Comparison of ENCODE assay signal across 31 cellular contexts in the genomic region with DNA sequence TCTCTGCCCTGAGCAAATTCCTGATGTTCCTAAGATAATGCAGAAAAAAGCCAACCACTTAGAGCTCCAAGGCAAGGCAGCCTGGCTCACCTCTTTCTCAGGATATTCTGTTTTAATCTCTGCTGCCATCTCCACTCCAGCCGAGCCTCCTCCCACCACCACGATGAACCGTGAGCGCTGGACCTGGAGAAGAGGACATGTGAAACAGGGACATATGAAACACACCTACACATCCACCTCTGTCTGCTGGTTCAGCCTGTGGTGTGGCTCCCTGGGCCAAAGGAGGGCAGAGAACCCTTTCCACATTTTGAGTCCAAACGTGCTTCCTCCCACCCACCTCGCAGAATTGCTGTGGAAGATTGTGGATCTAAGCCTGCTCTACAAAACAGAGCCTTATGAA.
"Had no signal": no experiment of that assay in that cellular context is flagged by ENCODE, and none has a peak within 500 bp of the region (broad histone marks: within the 10 kb centered on the region; RNA-seq: fewer than 3 reads in every experiment).

No MANE protein-coding gene starts in this region.

- H3K27ac Mint-ChIP-seq: activated B cell treated with CpG ODN at 0.5 μM for 24 hours; activated CD8-positive, alpha-beta T cell treated with anti-CD3 and anti-CD28 coated beads for 36 hours; activated naive CD4-positive, alpha-beta T cell treated with anti-CD3 and anti-CD28 coated beads for 36 hours; activated naive CD4-positive, alpha-beta T cell treated with anti-CD3 and anti-CD28 coated beads, Interleukin-2, amount 50 U/mL, for 24 hours; activated naive CD8-positive, alpha-beta T cell treated with anti-CD3 and anti-CD28 coated beads for 36 hours; activated naive CD8-positive, alpha-beta T cell treated with anti-CD3 and anti-CD28 coated beads, Interleukin-2, amount 50 U/mL, for 24 hours; activated T-helper 1 cell treated with anti-CD3 and anti-CD28 coated beads, Interleukin-12 subunit alpha, Interleukin-12 subunit beta, Interleukin-2, Interleukin-4 antibody, amounts not matched to agents 30 ng/mL and 10 ng/mL and 1 ng/mL, durations not matched to agents 14 hours and 24 hours and 36 hours; activated T-helper 2 cell treated with anti-CD3 and anti-CD28 coated beads, Interferon-gamma antibody, Interleukin-2, Interleukin-4, amounts not matched to agents 10 μg/mL and 5 μg/mL and 100 μg/mL, durations not matched to agents 14 hours and 24 hours and 36 hours had no signal

- DNase-seq: activated B cell treated with CpG ODN at 0.5 μM for 24 hours; activated CD4-positive, alpha-beta T cell treated with anti-CD3 and anti-CD28 coated beads for 48 hours; activated CD4-positive, alpha-beta T cell treated with anti-CD3 and anti-CD28 coated beads, Interleukin-2, amount 50 U/mL, for 1 hour; activated CD4-positive, alpha-beta T cell treated with anti-CD3 and anti-CD28 coated beads, Interleukin-2, amount 50 U/mL, for 48 hours; activated CD8-positive, alpha-beta memory T cell treated with anti-CD3 and anti-CD28 coated beads for 24 hours; activated CD8-positive, alpha-beta T cell treated with anti-CD3 and anti-CD28 coated beads for 36 hours; activated effector memory CD4-positive, alpha-beta T cell treated with anti-CD3 and anti-CD28 coated beads, Interleukin-2, amount 50 U/mL, for 16 hours; activated naive CD4-positive, alpha-beta T cell treated with anti-CD3 and anti-CD28 coated beads for 36 hours; activated naive CD8-positive, alpha-beta T cell treated with anti-CD3 and anti-CD28 coated beads for 36 hours; activated naive CD8-positive, alpha-beta T cell treated with anti-CD3 and anti-CD28 coated beads, Interleukin-2, amount 50 U/mL, for 24 hours; activated T-cell treated with anti-CD3 and anti-CD28 coated beads, Interleukin-2, amount 50 U/mL, for 48 hours; adrenal gland; aorta; body of pancreas; central memory CD4-positive, alpha-beta T cell; cerebellar nuclear complex; colonic mucosa; effector CD8-positive, alpha-beta T cell; foreskin fibroblast; head of caudate nucleus; T-helper 9 cell; WERI-Rb-1 had no signal

- H3K4me1 ChIP-seq: adrenal gland, body of pancreas, colonic mucosa had no signal

- H3K4me3 Mint-ChIP-seq: activated B cell treated with CpG ODN at 0.5 μM for 24 hours; activated CD8-positive, alpha-beta T cell treated with anti-CD3 and anti-CD28 coated beads for 36 hours; activated naive CD4-positive, alpha-beta T cell treated with anti-CD3 and anti-CD28 coated beads for 36 hours; activated naive CD4-positive, alpha-beta T cell treated with anti-CD3 and anti-CD28 coated beads, Interleukin-2, amount 50 U/mL, for 24 hours; activated naive CD8-positive, alpha-beta T cell treated with anti-CD3 and anti-CD28 coated beads for 36 hours; activated naive CD8-positive, alpha-beta T cell treated with anti-CD3 and anti-CD28 coated beads, Interleukin-2, amount 50 U/mL, for 24 hours; activated T-helper 1 cell treated with anti-CD3 and anti-CD28 coated beads, Interleukin-12 subunit alpha, Interleukin-12 subunit beta, Interleukin-2, Interleukin-4 antibody, amounts not matched to agents 30 ng/mL and 10 ng/mL and 1 ng/mL, durations not matched to agents 14 hours and 24 hours and 36 hours had no signal

- H3K9me3 ChIP-seq: adrenal gland, body of pancreas, colonic mucosa had no signal

- H3K36me3 ChIP-seq: cardiac muscle cell, colonic mucosa had no signal

- H3K27me3 Mint-ChIP-seq: activated B cell treated with CpG ODN at 0.5 μM for 24 hours; activated CD8-positive, alpha-beta T cell treated with anti-CD3 and anti-CD28 coated beads for 36 hours; activated naive CD4-positive, alpha-beta T cell treated with anti-CD3 and anti-CD28 coated beads, Interleukin-2, amount 50 U/mL, for 24 hours; activated naive CD8-positive, alpha-beta T cell treated with anti-CD3 and anti-CD28 coated beads for 36 hours; activated naive CD8-positive, alpha-beta T cell treated with anti-CD3 and anti-CD28 coated beads, Interleukin-2, amount 50 U/mL, for 24 hours had no signal

- ATAC-seq: activated CD4-positive, CD25-positive, alpha-beta regulatory T cell treated with anti-CD3 and anti-CD28 coated beads, Interleukin-2, amount 50 U/mL, for 24 hours; activated CD8-positive, alpha-beta T cell treated with anti-CD3 and anti-CD28 coated beads for 36 hours; activated naive CD8-positive, alpha-beta T cell treated with anti-CD3 and anti-CD28 coated beads, Interleukin-2, amount 50 U/mL, for 24 hours; body of pancreas had no signal

- H3K27me3 ChIP-seq: adrenal gland, body of pancreas, cardiac muscle cell, colonic mucosa had no signal

- H3K4me3 ChIP-seq: adrenal gland, body of pancreas, cardiac muscle cell, colonic mucosa had no signal

- H3K9me3 Mint-ChIP-seq: activated B cell treated with CpG ODN at 0.5 μM for 24 hours; activated CD8-positive, alpha-beta T cell treated with anti-CD3 and anti-CD28 coated beads for 36 hours; activated naive CD4-positive, alpha-beta T cell treated with anti-CD3 and anti-CD28 coated beads for 36 hours; activated naive CD4-positive, alpha-beta T cell treated with anti-CD3 and anti-CD28 coated beads, Interleukin-2, amount 50 U/mL, for 24 hours; activated naive CD8-positive, alpha-beta T cell treated with anti-CD3 and anti-CD28 coated beads for 36 hours; activated naive CD8-positive, alpha-beta T cell treated with anti-CD3 and anti-CD28 coated beads, Interleukin-2, amount 50 U/mL, for 24 hours; activated T-helper 1 cell treated with anti-CD3 and anti-CD28 coated beads, Interleukin-12 subunit alpha, Interleukin-12 subunit beta, Interleukin-2, Interleukin-4 antibody, amounts not matched to agents 30 ng/mL and 10 ng/mL and 1 ng/mL, durations not matched to agents 14 hours and 24 hours and 36 hours; activated T-helper 2 cell treated with anti-CD3 and anti-CD28 coated beads, Interferon-gamma antibody, Interleukin-2, Interleukin-4, amounts not matched to agents 10 μg/mL and 5 μg/mL and 100 μg/mL, durations not matched to agents 14 hours and 24 hours and 36 hours had no signal

- H3K36me3 Mint-ChIP-seq: activated naive CD4-positive, alpha-beta T cell treated with anti-CD3 and anti-CD28 coated beads, Interleukin-2, amount 50 U/mL, for 24 hours had no signal

- H3K27ac ChIP-seq: adrenal gland, body of pancreas, cardiac muscle cell, colonic mucosa, epithelial cell of prostate, WERI-Rb-1 had no signal

- FAIRE-seq: endometrium, endothelial cell of umbilical vein, frontal cortex had no signal
